In genomic region chr21:42495765-42496119, GRCh38 we compare ENCODE assay signal across 1 cellular context.
TF ChIP-seq lines count a peak whose summit lies in the region.

No MANE protein-coding gene starts in this region.

TF ChIP-seq in H1, 55 proteins besides CTCF, POLR2A, EP300 and RAD21 (continued from another document):
- TF ChIP-seq TBP (IDR thresholded peaks at IDR 0.05; ENCODE audit: low read depth, low read length) = no peak
